Comparison of ENCODE assay signal across 19 cellular contexts in the genomic region with DNA sequence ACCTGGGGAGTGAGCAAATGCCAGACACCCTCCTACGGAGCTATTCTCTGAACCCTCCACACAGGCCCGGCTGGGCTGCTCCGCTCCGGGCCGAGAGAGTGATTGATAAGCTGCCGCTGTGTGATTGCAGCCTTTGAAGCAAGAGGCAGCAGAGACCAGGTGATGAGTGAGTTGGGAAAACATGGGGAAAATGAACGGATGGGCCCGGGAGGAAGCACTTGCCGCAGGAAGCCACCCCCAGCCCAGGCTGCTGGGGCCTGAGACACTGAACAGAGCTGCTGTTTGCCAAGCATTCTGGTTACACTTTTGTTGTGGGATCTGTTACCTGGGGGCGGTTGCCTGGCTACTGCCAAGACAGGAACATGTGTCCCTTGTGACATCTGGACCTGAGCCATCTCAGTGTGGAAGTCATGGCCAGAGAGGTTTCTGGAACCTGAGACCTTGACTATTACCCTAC. TPM values are rescaled to one million over a fixed set of nuclear protein-coding genes. Genes with fewer than 3 reads are reported as not detected.
DNase-seq lines count a peak whose midpoint lies in the region; ATAC-seq and TF ChIP-seq lines count a peak whose summit lies in the region.
"Had no signal": no experiment of that assay in that cellular context is flagged by ENCODE, and none has a peak within 500 bp of the region (broad histone marks: within the 10 kb centered on the region; RNA-seq: fewer than 3 reads in every experiment).

No MANE protein-coding gene starts in this region.

- no peak overlapping the region for H3K27ac ChIP-seq in endodermal cell (ENCODE audit: low read depth, low read length)
- H3K27ac ChIP-seq: brain microvascular endothelial cell, coronary artery, testis had no signal

- H3K4me3 ChIP-seq in BE2C (ENCODE audit: low read depth, low read length), result no peak overlapping the region
- no peak overlapping the region for H3K4me3 ChIP-seq in endodermal cell (ENCODE audit: low read length)
- H3K4me3 ChIP-seq: coronary artery, testis had no signal

- no peaks in the 10 kb centered on the region for H3K27me3 Mint-ChIP-seq in endodermal cell (ENCODE audit: insufficient read depth)
- peaks cover 2% of the 10 kb centered on the region for H3K27me3 Mint-ChIP-seq in activated naive CD8-positive, alpha-beta T cell treated with anti-CD3 and anti-CD28 coated beads, Interleukin-2, amount 50 U/mL, for 24 hours
- H3K27me3 Mint-ChIP-seq: activated naive CD8-positive, alpha-beta T cell treated with anti-CD3 and anti-CD28 coated beads, Interleukin-2, amount 10 ng/mL, durations not matched to agents 7 days and 5 days; activated T-helper 17 cell treated with anti-CD3 and anti-CD28 coated beads, Interleukin-2, amount 50 U/mL, for 72 hours had no signal

- H3K27me3 ChIP-seq in BE2C (no peaks in the 10 kb centered on the region), endodermal cell (ENCODE audit: control insufficient read depth, insufficient read depth, low read length, poor library complexity, severe bottlenecking) (no peaks in the 10 kb centered on the region)
- H3K27me3 ChIP-seq: brain microvascular endothelial cell, testis had no signal

- no peak overlapping the region for H3K27ac Mint-ChIP-seq in endodermal cell
- no peak overlapping the region for H3K27ac Mint-ChIP-seq in activated naive CD8-positive, alpha-beta T cell treated with anti-CD3 and anti-CD28 coated beads, Interleukin-2, amount 50 U/mL, for 24 hours
- H3K27ac Mint-ChIP-seq: activated naive CD8-positive, alpha-beta T cell treated with anti-CD3 and anti-CD28 coated beads, Interleukin-2, amount 10 ng/mL, durations not matched to agents 7 days and 5 days; activated T-helper 17 cell treated with anti-CD3 and anti-CD28 coated beads, Interleukin-2, amount 50 U/mL, for 72 hours had no signal

- 80 to 89% methylated on average over 5 to 10 of the region's 10 CpGs for WGBS in endodermal cell (ENCODE audit: insufficient coverage in 1 of 2, insufficient read length in 1 of 2), 2 experiments

- peaks cover 8% of the 10 kb centered on the region for H3K9me3 Mint-ChIP-seq in endodermal cell
- no peaks in the 10 kb centered on the region for H3K9me3 Mint-ChIP-seq in activated naive CD8-positive, alpha-beta T cell treated with anti-CD3 and anti-CD28 coated beads, Interleukin-2, amount 50 U/mL, for 24 hours
- H3K9me3 Mint-ChIP-seq: activated T-helper 17 cell treated with anti-CD3 and anti-CD28 coated beads, Interleukin-2, amount 50 U/mL, for 72 hours; neural crest cell had no signal

- no peaks in the 10 kb centered on the region for H3K9me3 ChIP-seq in BE2C
- peaks cover 10% of the 10 kb centered on the region for H3K9me3 ChIP-seq in endodermal cell (ENCODE audit: control insufficient read depth, low read length)
- H3K9me3 ChIP-seq: testis had no signal

- H3K36me3 Mint-ChIP-seq in endodermal cell (ENCODE audit: low read depth), result no peaks in the 10 kb centered on the region
- H3K36me3 Mint-ChIP-seq in activated naive CD8-positive, alpha-beta T cell treated with anti-CD3 and anti-CD28 coated beads, Interleukin-2, amount 50 U/mL, for 24 hours (ENCODE audit: low read depth), result peaks cover 1% of the 10 kb centered on the region

- TF ChIP-seq CTCF in BE2C (IDR thresholded peaks at IDR 0.05; ENCODE audit: low read depth, low read length) (peak; percentile 29), endodermal cell (conservative IDR thresholded peaks at IDR 0.05) (peak; percentile 38)

- H3K4me1 ChIP-seq in BE2C (peaks cover 36% of the 10 kb centered on the region), endodermal cell (ENCODE audit: control insufficient read depth, insufficient read depth, low read length) (no peaks in the 10 kb centered on the region)

- ATAC-seq in GM21576 (IDR thresholded peaks at IDR 0.05; ENCODE audit: unreplicated experiment) (no peak), HG02610 (IDR thresholded peaks at IDR 0.05; ENCODE audit: unreplicated experiment) (no peak)
- no peak for ATAC-seq in activated naive CD8-positive, alpha-beta T cell treated with anti-CD3 and anti-CD28 coated beads, Interleukin-2, amount 50 U/mL, for 24 hours
- ATAC-seq: activated T-helper 17 cell treated with anti-CD3 and anti-CD28 coated beads, Interleukin-2, amount 50 U/mL, for 72 hours had no signal

- no peaks in the 10 kb centered on the region for H3K36me3 ChIP-seq in BE2C
- no peaks in the 10 kb centered on the region for H3K36me3 ChIP-seq in endodermal cell (ENCODE audit: control insufficient read depth, insufficient read depth, low read length)
- H3K36me3 ChIP-seq: brain microvascular endothelial cell had no signal

- no peak overlapping the region for H3K9ac ChIP-seq in endodermal cell (ENCODE audit: extremely low read depth, low read length, poor library complexity, severe bottlenecking)

- DNase-seq in BE2C, result peak; percentile 61
- peak; percentile 51 for DNase-seq in COR-L47 (lab: John Stamatoyannopoulos, UW)
- DNase-seq in NCI-H69 (lab: John Stamatoyannopoulos, UW), result peak; percentile 75
- no peak for DNase-seq in endodermal cell
- DNase-seq in GM19238 (ENCODE audit: insufficient read length, low spot score), result no peak
- DNase-seq in activated naive CD8-positive, alpha-beta T cell treated with anti-CD3 and anti-CD28 coated beads, Interleukin-2, amount 50 U/mL, for 24 hours, result no peak
- DNase-seq: activated naive CD8-positive, alpha-beta T cell treated with anti-CD3 and anti-CD28 coated beads, Interleukin-2, amount 10 ng/mL, durations not matched to agents 7 days and 5 days; AML-193; brain microvascular endothelial cell; KBM-7; midbrain; NCI-H1105; SHP77 treated with DMSO at 0.1 percent for 48 hours; testis had no signal

- no peak overlapping the region for H3K4me3 Mint-ChIP-seq in endodermal cell
- no peak overlapping the region for H3K4me3 Mint-ChIP-seq in activated naive CD8-positive, alpha-beta T cell treated with anti-CD3 and anti-CD28 coated beads, Interleukin-2, amount 50 U/mL, for 24 hours
- H3K4me3 Mint-ChIP-seq: activated naive CD8-positive, alpha-beta T cell treated with anti-CD3 and anti-CD28 coated beads, Interleukin-2, amount 10 ng/mL, durations not matched to agents 7 days and 5 days; activated T-helper 17 cell treated with anti-CD3 and anti-CD28 coated beads, Interleukin-2, amount 50 U/mL, for 72 hours; neural crest cell had no signal

- H3K4me1 Mint-ChIP-seq in endodermal cell, result peaks cover 4% of the 10 kb centered on the region
- peaks cover 36% of the 10 kb centered on the region for H3K4me1 Mint-ChIP-seq in activated naive CD8-positive, alpha-beta T cell treated with anti-CD3 and anti-CD28 coated beads, Interleukin-2, amount 50 U/mL, for 24 hours

RNA-seq across cellular contexts. Expression of a gene that starts 46.4 kb away (rescaled TPM):
- 72.7 TPM for polyA plus RNA-seq in BE2C (2012; ENCODE audit: insufficient read depth, insufficient read length, low read depth)
- total RNA-seq in endodermal cell, result 10 to 100 TPM; 52.8 to 58.8 TPM
- 26.9 TPM for polyA plus RNA-seq in endodermal cell (2013, experiment 1 of 2)
- polyA plus RNA-seq in endodermal cell (2013, experiment 2 of 2), result 23.6 TPM

RNA-seq across cellular contexts. Expression of a gene that starts 57.1 kb away (rescaled TPM):
- polyA plus RNA-seq in BE2C (2012; ENCODE audit: insufficient read depth, insufficient read length, low read depth), result 258 TPM
- 100 to 1,000 TPM; 374 to 588 TPM for total RNA-seq in endodermal cell
- polyA plus RNA-seq in endodermal cell (2013, experiment 1 of 2), result 144 TPM
- polyA plus RNA-seq in endodermal cell (2013, experiment 2 of 2), result 134 TPM

Comparison
In these comparisons a context has a peak if more than half of its experiments do, and no peak if none do; other contexts are left out.
1. DNase-seq: peak in BE2C (single experiment), COR-L47 (single experiment) and NCI-H69 (single experiment); none in endodermal cell (single experiment), GM19238 (single experiment) and activated naive CD8-positive, alpha-beta T cell treated with anti-CD3 and anti-CD28 coated beads, Interleukin-2, amount 50 U/mL, for 24 hours (single experiment).